24 cellular contexts compared by ENCODE assay signal in genomic region chr5:133933670-133934295, GRCh38. TPM values are rescaled to one million over a fixed set of nuclear protein-coding genes. Genes with fewer than 3 reads are reported as not detected.
A peak's percentile ranks its signal among the peaks of the same experiment; 100 is the strongest.
DNase-seq lines count a peak whose midpoint lies in the region; ATAC-seq, FAIRE-seq and TF ChIP-seq lines count a peak whose summit lies in the region.
"Had no signal": no experiment of that assay in that cellular context is flagged by ENCODE, and none has a peak within 500 bp of the region (broad histone marks: within the 10 kb centered on the region; RNA-seq: fewer than 3 reads in every experiment).

No MANE protein-coding gene starts in this region.

- peaks cover 1% of the 10 kb centered on the region; the same call in 1 of the 2 replicates for H3K23me2 ChIP-seq in H1 (ENCODE audit: low read depth, low read length)

- no peaks in the 10 kb centered on the region for H3K9me3 Mint-ChIP-seq in activated T-helper 1 cell treated with anti-CD3 and anti-CD28 coated beads, Interleukin-12 subunit alpha, Interleukin-12 subunit beta, Interleukin-2, Interleukin-4 antibody, amounts not matched to agents 30 ng/mL and 10 ng/mL and 1 ng/mL, durations not matched to agents 14 hours and 24 hours and 36 hours

- POLR2A ChIA-PET in H1 (lab: Charles Lee; ENCODE audit: partially characterized antibody) = no interaction called here

- peak overlapping the region in 7 of 10 experiments; percentile 3 to 47 (median 16); a peak in 7 of 20 replicates for H3K4me3 ChIP-seq in BLaER1 treated with 17β-estradiol and CSF1 and Interleukin-3, amounts not matched to agents 10 nM and 100 nM
- H3K4me3 ChIP-seq in H1 (ENCODE audit: extremely low read depth in 1 of 4, insufficient read depth in 2 of 4, low read depth in 3 of 4, low read length in 4 of 4) (no peak overlapping the region), esophagus squamous epithelium (no peak overlapping the region)
- H3K4me3 ChIP-seq: body of pancreas, left lung, ovary, SJCRH30, smooth muscle cell, upper lobe of left lung had no signal

- no peak overlapping the region for H3K4me3 Mint-ChIP-seq in activated T-helper 1 cell treated with anti-CD3 and anti-CD28 coated beads, Interleukin-12 subunit alpha, Interleukin-12 subunit beta, Interleukin-2, Interleukin-4 antibody, amounts not matched to agents 30 ng/mL and 10 ng/mL and 1 ng/mL, durations not matched to agents 14 hours and 24 hours and 36 hours
- H3K4me3 Mint-ChIP-seq: activated CD4-positive, alpha-beta memory T cell treated with anti-CD3 and anti-CD28 coated beads for 36 hours had no signal

- H3K27ac Mint-ChIP-seq in activated T-helper 1 cell treated with anti-CD3 and anti-CD28 coated beads, Interleukin-12 subunit alpha, Interleukin-12 subunit beta, Interleukin-2, Interleukin-4 antibody, amounts not matched to agents 30 ng/mL and 10 ng/mL and 1 ng/mL, durations not matched to agents 14 hours and 24 hours and 36 hours = peak overlapping the region; percentile 68
- H3K27ac Mint-ChIP-seq: activated CD4-positive, alpha-beta memory T cell treated with anti-CD3 and anti-CD28 coated beads for 36 hours had no signal

- H3K14ac ChIP-seq in H1 (ENCODE audit: insufficient read length) = no peak overlapping the region

- H2BK120ac ChIP-seq in H1 (replicated peaks; ENCODE audit: low read depth, low read length) = no peak overlapping the region

- CTCF ChIA-PET in H1 (lab: Charles Lee; ENCODE audit: partially characterized antibody) = interaction anchor here (2.0 kb wide), 1 partner anchor 10 kb away, joined by 15 read pairs; no protein-coding TSS in a partner anchor

- H3K9ac ChIP-seq in BLaER1 treated with 17β-estradiol and CSF1 and Interleukin-3, amounts not matched to agents 10 nM and 100 nM = peak overlapping the region in 10 of 11 experiments; percentile 5 to 71 (median 58); a peak in 18 of 22 replicates
- H3K9ac ChIP-seq in H1 (replicated peaks in 1 of 4; ENCODE audit: extremely low read depth in 1 of 4, low read depth in 3 of 4, low read length in 3 of 4) = no peak overlapping the region

- no peak for TF ChIP-seq CTCF in H1 (IDR thresholded peaks at IDR 0.05; ENCODE audit: control extremely low read depth in 1 of 3, insufficient read depth in 1 of 3, low read depth in 1 of 3, low read length in 3 of 3)
- TF ChIP-seq CTCF in omental fat pad (IDR thresholded peaks at IDR 0.05) = no peak
- no peak for TF ChIP-seq CTCF in esophagus squamous epithelium (IDR thresholded peaks at IDR 0.05)

- FAIRE-seq in GM19239 (lab: Jason Lieb, UNC) = peak; percentile 56
- no peak for FAIRE-seq in H1 (lab: Jason Lieb, UNC)
- FAIRE-seq in urothelium cell line (lab: Jason Lieb, UNC) = no peak
- FAIRE-seq: islet of Langerhans had no signal

- no peak overlapping the region for H4K91ac ChIP-seq in H1 (replicated peaks; ENCODE audit: insufficient read length, low read length)

- no peaks in the 10 kb centered on the region for H3K79me2 ChIP-seq in H1 (ENCODE audit: control insufficient read depth in 1 of 2, insufficient read depth in 2 of 2, low read length in 2 of 2)

- H3K27ac ChIP-seq in BLaER1 treated with 17β-estradiol and CSF1 and Interleukin-3, amounts not matched to agents 10 nM and 100 nM = peak overlapping the region in 10 of 11 experiments; percentile 37 to 86 (median 72); a peak in 18 of 22 replicates
- H3K27ac ChIP-seq in H1 (ENCODE audit: low read depth, low read length) (no peak overlapping the region), esophagus squamous epithelium (no peak overlapping the region)
- H3K27ac ChIP-seq: body of pancreas, left lung, ovary, SJCRH30, upper lobe of left lung had no signal

- no peak overlapping the region for H3K56ac ChIP-seq in H1 (replicated peaks; ENCODE audit: insufficient read length, low read depth, low read length)

- 92% methylated on average over 12 of the region's 12 CpGs; no CpG with 5 or more reads in 1 of the 2 experiments for WGBS in H1 (ENCODE audit: extremely low coverage in 1 of 2, insufficient coverage in 1 of 2, insufficient read length in 1 of 2, insufficient replicate concordance in 2 of 2, low coverage in 1 of 2, low lambda C conversion rate in 2 of 2, missing lambda C conversion rate in 1 of 2), 2 experiments
- WGBS in esophagus squamous epithelium, 2 donors = 79 to 88% methylated on average over 6 to 7 of the region's 12 CpGs

- peaks cover 52% of the 10 kb centered on the region for H3K4me1 Mint-ChIP-seq in activated T-helper 1 cell treated with anti-CD3 and anti-CD28 coated beads, Interleukin-12 subunit alpha, Interleukin-12 subunit beta, Interleukin-2, Interleukin-4 antibody, amounts not matched to agents 30 ng/mL and 10 ng/mL and 1 ng/mL, durations not matched to agents 14 hours and 24 hours and 36 hours (ENCODE audit: low read depth)

- no peaks in the 10 kb centered on the region for H3K36me3 ChIP-seq in BLaER1 treated with 17β-estradiol and CSF1 and Interleukin-3, amounts not matched to agents 10 nM and 100 nM
- no peaks in the 10 kb centered on the region for H3K36me3 ChIP-seq in H1 (ENCODE audit: control insufficient read depth in 2 of 4, insufficient read depth in 4 of 4, low read length in 3 of 4)
- H3K36me3 ChIP-seq in esophagus squamous epithelium = no peaks in the 10 kb centered on the region
- H3K36me3 ChIP-seq: left lung, ovary, SJCRH30, upper lobe of left lung had no signal

- H3K27me3 ChIP-seq in BLaER1 treated with 17β-estradiol and CSF1 and Interleukin-3, amounts not matched to agents 10 nM and 100 nM = peaks cover 0 to 11% (median 0%) of the 10 kb centered on the region in 11 experiments; a peak in 3 of 22 replicates
- H3K27me3 ChIP-seq in H1 (replicated peaks in 1 of 4; ENCODE audit: control insufficient read depth in 3 of 4, extremely low read depth in 1 of 4, insufficient read depth in 3 of 4, low read length in 3 of 4) (no peaks in the 10 kb centered on the region; a peak in 1 of 7 replicates), esophagus squamous epithelium (no peaks in the 10 kb centered on the region)
- H3K27me3 ChIP-seq: body of pancreas, left lung, ovary, SJCRH30, upper lobe of left lung had no signal

- H2BK20ac ChIP-seq in H1 (ENCODE audit: low read length) = no peak overlapping the region

- no peak overlapping the region; the same call in 1 of the 2 replicates for H4K8ac ChIP-seq in H1 (ENCODE audit: extremely low read depth, insufficient read depth, low read length)

- H3K36me3 Mint-ChIP-seq in activated T-helper 1 cell treated with anti-CD3 and anti-CD28 coated beads, Interleukin-12 subunit alpha, Interleukin-12 subunit beta, Interleukin-2, Interleukin-4 antibody, amounts not matched to agents 30 ng/mL and 10 ng/mL and 1 ng/mL, durations not matched to agents 14 hours and 24 hours and 36 hours (ENCODE audit: low read depth) = no peaks in the 10 kb centered on the region
- H3K36me3 Mint-ChIP-seq: activated CD4-positive, alpha-beta memory T cell treated with anti-CD3 and anti-CD28 coated beads for 36 hours had no signal

- H3K9me3 ChIP-seq in BLaER1 treated with 17β-estradiol and CSF1 and Interleukin-3, amounts not matched to agents 10 nM and 100 nM (replicated peaks in 1 of 11) = peaks cover 0 to 17% (median 6%) of the 10 kb centered on the region in 11 experiments; a peak in 12 of 22 replicates
- H3K9me3 ChIP-seq in H1 (ENCODE audit: insufficient read depth in 2 of 2, low read depth in 1 of 2, low read length in 1 of 2) = peaks cover 0 to 4% of the 10 kb centered on the region in 2 experiments; a peak in 1 of 4 replicates
- H3K9me3 ChIP-seq in esophagus squamous epithelium = no peaks in the 10 kb centered on the region
- H3K9me3 ChIP-seq: body of pancreas, left lung, ovary, SJCRH30, upper lobe of left lung had no signal

- H4K5ac ChIP-seq in H1 (ENCODE audit: insufficient read length, low read depth, low read length) = no peak overlapping the region

- H3K79me1 ChIP-seq in H1 (ENCODE audit: low read depth, low read length) = no peaks in the 10 kb centered on the region

- no peak for TF ChIP-seq EP300 in H1 (IDR thresholded peaks at IDR 0.05; ENCODE audit: borderline replicate concordance in 1 of 2, low read depth in 2 of 2, low read length in 2 of 2)

- peaks cover 2% of the 10 kb centered on the region for H3K27me3 Mint-ChIP-seq in activated T-helper 1 cell treated with anti-CD3 and anti-CD28 coated beads, Interleukin-12 subunit alpha, Interleukin-12 subunit beta, Interleukin-2, Interleukin-4 antibody, amounts not matched to agents 30 ng/mL and 10 ng/mL and 1 ng/mL, durations not matched to agents 14 hours and 24 hours and 36 hours (ENCODE audit: insufficient read depth)
- H3K27me3 Mint-ChIP-seq: activated CD4-positive, alpha-beta memory T cell treated with anti-CD3 and anti-CD28 coated beads for 36 hours had no signal

- H2BK15ac ChIP-seq in H1 (ENCODE audit: low read length) = no peak overlapping the region

- H3K18ac ChIP-seq in H1 (ENCODE audit: extremely low read depth, low read length) = no peak overlapping the region

- H2AFZ ChIP-seq in H1 (ENCODE audit: low read length) = no peak overlapping the region

- peaks cover 79 to 100% (median 100%) of the 10 kb centered on the region in 10 experiments for H3K4me1 ChIP-seq in BLaER1 treated with 17β-estradiol and CSF1 and Interleukin-3, amounts not matched to agents 10 nM and 100 nM
- no peaks in the 10 kb centered on the region; a peak in 1 of 7 replicates for H3K4me1 ChIP-seq in H1 (replicated peaks in 1 of 4; ENCODE audit: control insufficient read depth in 3 of 4, insufficient read depth in 4 of 4, low read length in 3 of 4)
- H3K4me1 ChIP-seq in esophagus squamous epithelium = peaks cover 0 to 3% (median 0%) of the 10 kb centered on the region in 3 donors
- H3K4me1 ChIP-seq: left lung had no signal

- no peak overlapping the region for H3K23ac ChIP-seq in H1 (ENCODE audit: insufficient read length)

- no peak for TF ChIP-seq POLR2A in H1 (IDR thresholded peaks at IDR 0.05; ENCODE audit: control extremely low read depth in 1 of 2, low read depth in 2 of 2, low read length in 2 of 2)
- TF ChIP-seq POLR2A in esophagus squamous epithelium (IDR thresholded peaks at IDR 0.05) = no peak

- intact Hi-C loops in activated T-helper 1 cell treated with anti-CD3 and anti-CD28 coated beads, Interleukin-12 subunit alpha, Interleukin-12 subunit beta, Interleukin-2, Interleukin-4 antibody, amounts not matched to agents 30 ng/mL and 10 ng/mL and 1 ng/mL, durations not matched to agents 14 hours and 24 hours and 36 hours (cut with micrococcal nuclease) = loop anchor here (10.0 kb wide), 1 partner anchor 319 kb away; the partner anchor contains the start of gene FSTL4
- intact Hi-C loops in esophagus squamous epithelium (cut with DNase I) = no loop called here

- no peak for TF ChIP-seq RAD21 in H1 (IDR thresholded peaks at IDR 0.05 in 1 of 2, conservative IDR thresholded peaks at IDR 0.05 in 1 of 2; ENCODE audit: low read depth in 2 of 2, low read length in 2 of 2)

- ATAC-seq in omental fat pad (ENCODE audit: low FRiP score) (no peak), HG02759 (IDR thresholded peaks at IDR 0.05; ENCODE audit: unreplicated experiment) (no peak)
- ATAC-seq: body of pancreas, left lung had no signal

- H2BK5ac ChIP-seq in H1 (ENCODE audit: low read depth, low read length) = 0 out of 2 replicates have a peak overlapping the region, but pooled peaks have one; percentile 9

- H3K4ac ChIP-seq in H1 (replicated peaks; ENCODE audit: insufficient read length, low read depth, low read length) = no peak overlapping the region

- peak overlapping the region; percentile 9; the same call in 1 of the 2 replicates for H2BK12ac ChIP-seq in H1 (ENCODE audit: low read depth, low read length)

- DNase-seq in GM19239 (ENCODE audit: insufficient read length, low spot score) (no peak), H1 (ENCODE audit: low read depth in 1 of 2, low spot score in 2 of 2) (no peak), omental fat pad (ENCODE audit: low spot score) (no peak), urothelium cell line (ENCODE audit: low spot score) (no peak), esophagus squamous epithelium (lab: John Stamatoyannopoulos, UW) (no peak)
- DNase-seq in activated T-helper 1 cell treated with anti-CD3 and anti-CD28 coated beads, Interleukin-12 subunit alpha, Interleukin-12 subunit beta, Interleukin-2, Interleukin-4 antibody, amounts not matched to agents 30 ng/mL and 10 ng/mL and 1 ng/mL, durations not matched to agents 14 hours and 24 hours and 36 hours (ENCODE audit: low spot score) = no peak
- DNase-seq: activated CD4-positive, alpha-beta memory T cell treated with anti-CD3 and anti-CD28 coated beads for 36 hours; activated gamma-delta T cell; body of pancreas; GOT3; NCI-H1105; NCI-H1930; NCI-H226; NCI-H774; ovary; retina; SJCRH30; stimulated activated CD4-positive, alpha-beta T cell treated with anti-CD3 and anti-CD28 coated beads, Interleukin-2, amount 100 ng/mL, for 24 hours had no signal

- peak overlapping the region; percentile 74 to 98 (median 91) for H3K4me2 ChIP-seq in BLaER1 treated with 17β-estradiol and CSF1 and Interleukin-3, amounts not matched to agents 10 nM and 100 nM
- H3K4me2 ChIP-seq in H1 (ENCODE audit: insufficient read depth in 1 of 2, low read depth in 2 of 2, low read length in 2 of 2) = no peak overlapping the region
- H3K4me2 ChIP-seq: smooth muscle cell had no signal

- peaks cover 0 to 6% (median 0%) of the 10 kb centered on the region in 11 experiments; a peak in 4 of 22 replicates for H4K20me1 ChIP-seq in BLaER1 treated with 17β-estradiol and CSF1 and Interleukin-3, amounts not matched to agents 10 nM and 100 nM
- H4K20me1 ChIP-seq in H1 (replicated peaks in 1 of 2; ENCODE audit: control insufficient read depth in 1 of 2, insufficient read depth in 2 of 2, low read length in 2 of 2) = no peaks in the 10 kb centered on the region

- H2AK5ac ChIP-seq in H1 (ENCODE audit: low read depth, low read length) = no peak overlapping the region

RNA-seq across cellular contexts. Expression of gene C5orf15, which starts 34.6 kb away (rescaled TPM):
- total RNA-seq in activated T-helper 1 cell treated with anti-CD3 and anti-CD28 coated beads, Interleukin-12 subunit alpha, Interleukin-12 subunit beta, Interleukin-2, Interleukin-4 antibody, amounts not matched to agents 30 ng/mL and 10 ng/mL and 1 ng/mL, durations not matched to agents 14 hours and 24 hours and 36 hours = 50.0 and 50.8 TPM in 2 replicates
- 31.7 and 33.3 TPM in 2 replicates for total RNA-seq in H1 (2021; fragmentation: NEBNext Ultra II Directional; extraction: Animal tissue kit (Norgen Biotek cat#: 25700))
- 39.3 and 51.4 TPM in 2 replicates for polyA plus RNA-seq in H1 (2011; rRNA removed)
- polyA plus RNA-seq in H1 (2011; cell fraction: cytosol; rRNA removed) = 51.0 TPM
- 17.7 TPM for polyA plus RNA-seq in H1 (2011; cell fraction: nucleus; rRNA removed)
- polyA plus RNA-seq in H1 (2012, experiment 1 of 2) = 24.6 to 43.6 TPM (median 31.4 TPM) in 4 replicates
- polyA plus RNA-seq in H1 (2012, experiment 2 of 2) = 16.9 TPM
- polyA plus RNA-seq in H1 (2013, experiment 1 of 2) = 66.1 TPM
- polyA plus RNA-seq in H1 (2013, experiment 2 of 2) = 78.3 TPM
- 31.1 and 42.4 TPM in 2 replicates for polyA minus RNA-seq in H1 (2011; rRNA and poly(A)+ RNA removed)
- polyA minus RNA-seq in H1 (2011; cell fraction: cytosol; rRNA and poly(A)+ RNA removed) = 32.4 TPM
- 12.6 TPM for polyA minus RNA-seq in H1 (2011; cell fraction: nucleus; rRNA and poly(A)+ RNA removed)
- total RNA-seq in omental fat pad (10 to 100 TPM; 31.3 to 53.1 (median 41.2) TPM), esophagus squamous epithelium (10 to 100 TPM; 16.5 to 38.0 (median 22.0) TPM)

Comparison
In these comparisons a context has a peak if more than half of its experiments do, and no peak if none do; other contexts are left out.
1. H3K27ac ChIP-seq: peak in BLaER1 treated with 17β-estradiol and CSF1 and Interleukin-3, amounts not matched to agents 10 nM and 100 nM (10 of 11); none in H1 (single experiment) and esophagus squamous epithelium (0 of 4).
2. H3K4me2 ChIP-seq: peak in BLaER1 treated with 17β-estradiol and CSF1 and Interleukin-3, amounts not matched to agents 10 nM and 100 nM (11 of 11); none in H1 (0 of 2).
3. H3K4me3 ChIP-seq: peak in BLaER1 treated with 17β-estradiol and CSF1 and Interleukin-3, amounts not matched to agents 10 nM and 100 nM (7 of 10); none in H1 (0 of 4) and esophagus squamous epithelium (0 of 4).
4. H3K9ac ChIP-seq: peak in BLaER1 treated with 17β-estradiol and CSF1 and Interleukin-3, amounts not matched to agents 10 nM and 100 nM (10 of 11); none in H1 (0 of 4).